In the genomic region with DNA sequence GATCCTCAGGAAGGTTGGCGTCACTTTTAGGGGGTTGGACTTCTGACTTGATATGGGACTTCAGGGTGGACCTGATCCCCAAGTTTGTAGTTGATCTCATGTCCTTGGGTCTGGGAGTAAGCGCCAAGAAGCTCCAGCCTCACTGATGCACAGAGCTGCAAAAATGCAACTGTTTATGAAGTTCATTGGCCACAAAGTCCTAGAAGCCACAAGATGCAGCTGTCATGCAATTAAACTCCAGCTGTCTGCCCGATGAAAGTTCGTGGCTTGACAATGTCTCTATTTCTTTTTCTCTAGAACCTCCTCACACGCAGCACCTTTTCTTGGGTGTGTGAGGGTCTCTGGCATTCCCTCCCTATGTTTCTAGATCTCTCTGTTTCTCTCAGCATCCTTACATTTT, we compare ENCODE assay signal across 18 cellular contexts.
DNase-seq lines count a peak whose midpoint lies in the region; ATAC-seq and TF ChIP-seq lines count a peak whose summit lies in the region.
"Had no signal": no experiment of that assay in that cellular context is flagged by ENCODE, and none has a peak within 500 bp of the region (broad histone marks: within the 10 kb centered on the region; RNA-seq: fewer than 3 reads in every experiment).

No MANE protein-coding gene starts in this region.

- no peaks in the 10 kb centered on the region for H3K36me3 ChIP-seq in RWPE2 (ENCODE audit: low read depth)
- H3K36me3 ChIP-seq: BLaER1 treated with 17β-estradiol and CSF1 and Interleukin-3, amounts not matched to agents 10 nM and 100 nM had no signal

- H3K4me1 ChIP-seq in RWPE2 (ENCODE audit: insufficient read depth, poor library complexity, severe bottlenecking) = peaks cover 25% of the 10 kb centered on the region

- H3K9me3 ChIP-seq in RWPE2 (ENCODE audit: severe bottlenecking) = no peaks in the 10 kb centered on the region

- no peak for ATAC-seq in RWPE2 (ENCODE audit: low read depth)
- ATAC-seq in GM21723 (IDR thresholded peaks at IDR 0.05; ENCODE audit: unreplicated experiment) = no peak
- ATAC-seq in GM21423 (IDR thresholded peaks at IDR 0.05; ENCODE audit: unreplicated experiment) = no peak

- peak overlapping the region; percentile 68 for H3K27ac ChIP-seq in RWPE2 (ENCODE audit: poor library complexity, severe bottlenecking)
- H3K27ac ChIP-seq: BLaER1 treated with 17β-estradiol and CSF1 and Interleukin-3, amounts not matched to agents 10 nM and 100 nM; GM23248 had no signal

- DNase-seq in NCI-H1694 (lab: John Stamatoyannopoulos, UW) (peak; percentile 19), NCI-H1694 treated with DMSO at 0.1 percent for 48 hours (lab: John Stamatoyannopoulos, UW) (no peak), RWPE2 (ENCODE audit: low spot score) (no peak), islet precursor cell (peak; percentile 43), GM10266 (ENCODE audit: extremely low spot score) (no peak)
- DNase-seq: 8988T; Calu3; CD4-positive, CD25-positive, alpha-beta regulatory T cell; DMS153; DMS79 treated with DMSO at 0.1 percent for 48 hours; EL; GM23248; H7; IMR-90; KBM-7 had no signal

- H3K27me3 ChIP-seq in RWPE2 (ENCODE audit: insufficient read depth, poor library complexity, severe bottlenecking) = no peaks in the 10 kb centered on the region
- H3K27me3 ChIP-seq: BLaER1 treated with 17β-estradiol and CSF1 and Interleukin-3, amounts not matched to agents 10 nM and 100 nM had no signal

- H3K4me3 ChIP-seq in RWPE2 (ENCODE audit: severe bottlenecking) = no peak overlapping the region
- H3K4me3 ChIP-seq: BLaER1 treated with 17β-estradiol and CSF1 and Interleukin-3, amounts not matched to agents 10 nM and 100 nM; GM23248 had no signal

- no peak for TF ChIP-seq CTCF in RWPE2 (IDR thresholded peaks at IDR 0.05; ENCODE audit: poor library complexity, severe bottlenecking)
- TF ChIP-seq CTCF in GM10266 (IDR thresholded peaks at IDR 0.05; ENCODE audit: control insufficient read depth, insufficient read depth, low read depth, missing control alignments) = no peak

Comparison
In these comparisons a context has a peak if more than half of its experiments do, and no peak if none do; other contexts are left out.
1. DNase-seq: peak in NCI-H1694 (single experiment) and islet precursor cell (single experiment); none in NCI-H1694 treated with DMSO at 0.1 percent for 48 hours (single experiment), RWPE2 (single experiment) and GM10266 (single experiment).